Comparison of ENCODE assay signal across 25 cellular contexts in genomic region chr2:126932529-126932928, GRCh38. TPM values are rescaled to one million over a fixed set of nuclear protein-coding genes. Genes with fewer than 3 reads are reported as not detected.
"Had no signal": no experiment of that assay in that cellular context is flagged by ENCODE, and none has a peak within 500 bp of the region (broad histone marks: within the 10 kb centered on the region; RNA-seq: fewer than 3 reads in every experiment).

No MANE protein-coding gene starts in this region.

- H3K27ac ChIP-seq: gastrocnemius medialis, thoracic aorta had no signal

- H3K4me2 ChIP-seq: smooth muscle cell had no signal

- DNase-seq: activated CD4-positive, alpha-beta T cell treated with anti-CD3 and anti-CD28 coated beads for 1 hour; activated CD4-positive, alpha-beta T cell treated with anti-CD3 and anti-CD28 coated beads, Interleukin-2, amount 50 U/mL, for 1 hour; activated CD8-positive, alpha-beta T cell treated with anti-CD3 and anti-CD28 coated beads, Interleukin-2, amount 10 ng/mL, durations not matched to agents 7 days and 5 days; activated gamma-delta T cell; aorta; central memory CD4-positive, alpha-beta T cell; dermis blood vessel endothelial cell; effector CD8-positive, alpha-beta T cell; gastrocnemius medialis; head of caudate nucleus; islet precursor cell; left cardiac atrium; naive B cell; stimulated activated CD4-positive, alpha-beta T cell treated with anti-CD3 and anti-CD28 coated beads, Interleukin-15, amount 100 ng/mL, for 24 hours; stimulated activated naive B cell treated with anti-CD40 and anti-IgM and Interleukin-4, amounts not matched to agents 10 μg/mL and 1 μg/mL and 100 μg/mL, for 72 hours; T-helper 1 cell had no signal

- H3K9me3 ChIP-seq: gastrocnemius medialis, thoracic aorta had no signal

- H3K4me3 ChIP-seq: gastrocnemius medialis, smooth muscle cell, thoracic aorta had no signal

- ATAC-seq: activated CD8-positive, alpha-beta T cell treated with anti-CD3 and anti-CD28 coated beads, Interleukin-2, amount 10 ng/mL, durations not matched to agents 7 days and 5 days; gastrocnemius medialis; left cardiac atrium; sciatic nerve; stimulated activated naive B cell treated with anti-CD40 and anti-IgM and Interleukin-4, amounts not matched to agents 10 μg/mL and 1 μg/mL and 100 μg/mL, for 72 hours had no signal

- H3K4me1 ChIP-seq: gastrocnemius medialis had no signal

- H3K36me3 ChIP-seq: gastrocnemius medialis, thoracic aorta had no signal

RNA-seq across cellular contexts. Expression of gene TEX51, which starts 33.8 kb away (rescaled TPM):
- total RNA-seq: activated CD8-positive, alpha-beta T cell treated with anti-CD3 and anti-CD28 coated beads, Interleukin-2, amount 10 ng/mL, durations not matched to agents 7 days and 5 days; activated T-helper 1 cell treated with anti-CD3 and anti-CD28 coated beads, Interleukin-12 subunit alpha, Interleukin-12 subunit beta, Interleukin-2, Interleukin-4 antibody, amounts not matched to agents 30 ng/mL and 10 ng/mL and 1 ng/mL, durations not matched to agents 14 hours and 24 hours and 36 hours; aorta; dermis blood vessel endothelial cell; gastrocnemius medialis; left cardiac atrium; lower leg skin; mucosa of gallbladder; neural crest cell; occipital lobe; sciatic nerve; smooth muscle cell; thoracic aorta had no signal
- polyA plus RNA-seq: aorta, esophagus, smooth muscle cell had no signal
